ENCODE assay signal across 15 cellular contexts in the genomic region with DNA sequence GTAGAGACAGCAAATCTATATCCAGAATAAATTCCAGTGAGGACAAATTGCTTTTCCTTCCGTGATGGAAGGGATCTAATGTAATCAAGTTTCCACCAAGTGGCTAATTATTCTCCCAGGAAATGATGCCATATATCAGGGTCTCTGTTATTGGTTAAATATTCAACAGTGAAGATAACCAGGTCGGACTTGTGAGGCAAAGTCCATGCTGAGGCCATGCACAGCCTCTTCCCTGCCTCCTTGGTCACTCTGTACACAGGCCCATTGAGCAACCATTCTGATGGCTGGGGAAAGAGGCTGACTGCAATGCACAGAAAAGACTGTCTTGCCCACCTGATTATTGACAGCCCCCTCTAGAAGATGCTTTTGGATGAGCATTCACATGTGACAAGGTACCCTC.
DNase-seq lines count a peak whose midpoint lies in the region; ATAC-seq, FAIRE-seq and TF ChIP-seq lines count a peak whose summit lies in the region.
"Had no signal": no experiment of that assay in that cellular context is flagged by ENCODE, and none has a peak within 500 bp of the region (broad histone marks: within the 10 kb centered on the region; RNA-seq: fewer than 3 reads in every experiment).

No MANE protein-coding gene starts in this region.

- peak overlapping the region in 2 of 4 donors; percentile 25 to 28 for H3K27ac ChIP-seq in body of pancreas
- H3K27ac ChIP-seq in HepG2 (ENCODE audit: extremely low read length, insufficient read depth, low read length), result peak overlapping the region; percentile 53
- H3K27ac ChIP-seq in pancreas, result peak overlapping the region in 1 of 4 donors; percentile 15
- H3K27ac ChIP-seq in ascending aorta, result no peak overlapping the region
- H3K27ac ChIP-seq: BLaER1 had no signal

- no peak overlapping the region for H2AFZ ChIP-seq in HepG2 (ENCODE audit: low read length)

- peaks cover 22% of the 10 kb centered on the region for H3K4me1 Mint-ChIP-seq in Calu3 (ENCODE audit: low read depth, unreplicated experiment)

- no peak for TF ChIP-seq RAD21 in HepG2 (CRISPR knock-in tag; IDR thresholded peaks at IDR 0.05)

- CTCF ChIA-PET in Calu3 (lab: Charles Lee) (no interaction called here), HepG2 (lab: Yijun Ruan, JAX; ENCODE audit: low intra/inter-chr PET ratio, low total read pairs) (no interaction called here)

- FAIRE-seq in HepG2 (lab: Jason Lieb, UNC) (peak; percentile 78), pancreas (lab: Jason Lieb, UNC) (no peak)

- H3K79me2 ChIP-seq in HepG2 (ENCODE audit: insufficient read depth, low read length), result no peaks in the 10 kb centered on the region

- no peak overlapping the region for H3K4me3 Mint-ChIP-seq in Calu3 (ENCODE audit: low read depth, unreplicated experiment)
- H3K4me3 Mint-ChIP-seq: CD8-positive, alpha-beta memory T cell; H9 had no signal

- H3K27me3 ChIP-seq in body of pancreas (no peaks in the 10 kb centered on the region), HepG2 (ENCODE audit: control insufficient read depth in 1 of 2, insufficient read depth in 2 of 2, low read length in 2 of 2) (no peaks in the 10 kb centered on the region; a peak in 1 of 5 replicates), pancreas (no peaks in the 10 kb centered on the region), ascending aorta (no peaks in the 10 kb centered on the region)
- H3K27me3 ChIP-seq: BLaER1 had no signal

- TF ChIP-seq CTCF in Calu3 (IDR thresholded peaks at IDR 0.05; ENCODE audit: unreplicated experiment) (no peak), body of pancreas (IDR thresholded peaks at IDR 0.05) (no peak), HepG2 (CRISPR knock-in tag; IDR thresholded peaks at IDR 0.05) (no peak), pancreas (IDR thresholded peaks at IDR 0.05) (no peak), ascending aorta (IDR thresholded peaks at IDR 0.05) (no peak)

- no peaks in the 10 kb centered on the region for H3K27me3 Mint-ChIP-seq in Calu3 (ENCODE audit: unreplicated experiment)

- POLR2A ChIA-PET in HepG2 (lab: Yijun Ruan, JAX), result no interaction called here

- TF ChIP-seq EP300 in HepG2 (IDR thresholded peaks at IDR 0.05; ENCODE audit: low read depth in 2 of 2, low read length in 2 of 2) (peak in 1 of 2 experiments; percentile 71; a peak in 2 of 4 replicates), HepG2 (CRISPR knock-in tag; IDR thresholded peaks at IDR 0.05; ENCODE audit: borderline replicate concordance) (peak; percentile 56; the same call in 1 of the 2 replicates)

- no peaks in the 10 kb centered on the region for H3K9me3 Mint-ChIP-seq in Calu3 (ENCODE audit: low read depth, unreplicated experiment)
- H3K9me3 Mint-ChIP-seq: H9 had no signal

- no peak overlapping the region for H3K27ac Mint-ChIP-seq in Calu3 (ENCODE audit: unreplicated experiment)
- H3K27ac Mint-ChIP-seq: H9 had no signal

- no peaks in the 10 kb centered on the region for H3K4me1 ChIP-seq in body of pancreas
- H3K4me1 ChIP-seq in HepG2 (ENCODE audit: insufficient read depth, low read length), result peaks cover 46% of the 10 kb centered on the region
- no peaks in the 10 kb centered on the region for H3K4me1 ChIP-seq in pancreas
- H3K4me1 ChIP-seq in ascending aorta, result no peaks in the 10 kb centered on the region
- H3K4me1 ChIP-seq: BLaER1 had no signal

- no peak for TF ChIP-seq POLR2A in body of pancreas (IDR thresholded peaks at IDR 0.05)
- no peak for TF ChIP-seq POLR2A in HepG2 (IDR thresholded peaks at IDR 0.05; ENCODE audit: insufficient read depth in 1 of 2, low read depth in 2 of 2, low read length in 2 of 2)

- intact Hi-C loops in Calu3 (cut with micrococcal nuclease; ENCODE audit: unreplicated experiment) (no loop called here), body of pancreas (cut with DNase I) (no loop called here), HepG2 (cut with micrococcal nuclease; ENCODE audit: unreplicated experiment) (no loop called here), pancreas (cut with DNase I) (no loop called here), ascending aorta (cut with DNase I) (no loop called here), left ventricle myocardium superior (cut with micrococcal nuclease) (no loop called here)

- H3K9me3 ChIP-seq in body of pancreas (no peaks in the 10 kb centered on the region), HepG2 (ENCODE audit: low read length) (0 out of 2 replicates have a peak, but pooled peaks cover 6% of the 10 kb centered on the region), pancreas (no peaks in the 10 kb centered on the region), ascending aorta (no peaks in the 10 kb centered on the region)

- H3K4me2 ChIP-seq in HepG2 (ENCODE audit: low read depth, low read length), result peak overlapping the region; percentile 51
- H3K4me2 ChIP-seq: BLaER1 had no signal

- H3K4me3 ChIP-seq in body of pancreas (no peak overlapping the region), HepG2 (replicated peaks in 1 of 3; ENCODE audit: insufficient read depth in 1 of 3, low read depth in 2 of 3, low read length in 3 of 3) (no peak overlapping the region), pancreas (no peak overlapping the region), ascending aorta (no peak overlapping the region)
- H3K4me3 ChIP-seq: BLaER1 had no signal

- BruUV-seq in Calu3 (replicated peaks; lab: Mats Ljungman, UMichigan), result no TSS peak
- BruUV-seq in HepG2 (replicated peaks; lab: Mats Ljungman, UMichigan), result no TSS peak

- no peaks in the 10 kb centered on the region for H3K36me3 ChIP-seq in body of pancreas (replicated peaks in 1 of 2; ENCODE audit: insufficient read depth in 1 of 2, low read depth in 2 of 2)
- no peaks in the 10 kb centered on the region for H3K36me3 ChIP-seq in HepG2 (replicated peaks in 1 of 2; ENCODE audit: control insufficient read depth in 1 of 2, insufficient read depth in 2 of 2, low read length in 2 of 2)
- no peaks in the 10 kb centered on the region for H3K36me3 ChIP-seq in pancreas
- H3K36me3 ChIP-seq in ascending aorta, result no peaks in the 10 kb centered on the region
- H3K36me3 ChIP-seq: BLaER1 had no signal

- in situ Hi-C loops in HepG2 (cut with HindIII; ENCODE audit: extremely low pct_ligation_motif_present, low pct_unique_long_range_greater_than_20kb), result no loop called here

- H3K36me3 Mint-ChIP-seq in Calu3 (ENCODE audit: insufficient read depth, unreplicated experiment), result peaks cover 6% of the 10 kb centered on the region
- H3K36me3 Mint-ChIP-seq: CD8-positive, alpha-beta memory T cell had no signal

- ATAC-seq in body of pancreas (peak; percentile 53), HepG2 (peak; percentile 85), pancreas (peak; percentile 48 to 72 (median 60)), left ventricle myocardium superior (no peak), HG03439 (IDR thresholded peaks at IDR 0.05; ENCODE audit: unreplicated experiment) (no peak), GM18868 (IDR thresholded peaks at IDR 0.05; ENCODE audit: unreplicated experiment) (no peak)

- no peaks in the 10 kb centered on the region for H4K20me1 ChIP-seq in HepG2 (ENCODE audit: insufficient read depth, low read length)
- H4K20me1 ChIP-seq: BLaER1 had no signal

- DNase-seq in Calu3 (peak; percentile 25), body of pancreas (peak in 1 of 4 donors; percentile 13), HepG2 (ENCODE audit: low spot score) (peak; percentile 54), pancreas (no peak), ascending aorta (ENCODE audit: low spot score in 2 of 2) (no peak), left ventricle myocardium superior (no peak)
- DNase-seq: 8988T; AML-193; CD8-positive, alpha-beta memory T cell; DMS 273 treated with DMSO at 0.1 percent for 48 hours; GOT3; H9 had no signal

- 32 to 38% methylated on average over 2 of the region's 2 CpGs for WGBS in body of pancreas, 2 donors
- 8% methylated on average over 2 of the region's 2 CpGs for WGBS in HepG2 (ENCODE audit: low lambda C conversion rate)
- WGBS in pancreas, 2 donors, result 26 to 33% methylated on average over 2 of the region's 2 CpGs

- H3K9ac ChIP-seq in HepG2 (ENCODE audit: insufficient read depth, low read depth, low read length), result no peak overlapping the region
- H3K9ac ChIP-seq: BLaER1 had no signal

TF ChIP-seq in HepG2, 621 proteins besides CTCF, POLR2A, EP300 and RAD21 (continues in another document):
- TF ChIP-seq, protein P1, sequence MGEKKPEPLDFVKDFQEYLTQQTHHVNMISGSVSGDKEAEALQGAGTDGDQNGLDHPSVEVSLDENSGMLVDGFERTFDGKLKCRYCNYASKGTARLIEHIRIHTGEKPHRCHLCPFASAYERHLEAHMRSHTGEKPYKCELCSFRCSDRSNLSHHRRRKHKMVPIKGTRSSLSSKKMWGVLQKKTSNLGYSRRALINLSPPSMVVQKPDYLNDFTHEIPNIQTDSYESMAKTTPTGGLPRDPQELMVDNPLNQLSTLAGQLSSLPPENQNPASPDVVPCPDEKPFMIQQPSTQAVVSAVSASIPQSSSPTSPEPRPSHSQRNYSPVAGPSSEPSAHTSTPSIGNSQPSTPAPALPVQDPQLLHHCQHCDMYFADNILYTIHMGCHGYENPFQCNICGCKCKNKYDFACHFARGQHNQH (CRISPR knock-in tag; IDR thresholded peaks at IDR 0.05), result no peak

Comparison
In these comparisons a context has a peak if more than half of its experiments do, and no peak if none do; other contexts are left out.
1. DNase-seq: peak in Calu3 (single experiment) and HepG2 (single experiment); none in pancreas (0 of 6), ascending aorta (0 of 2) and left ventricle myocardium superior (single experiment).
2. ATAC-seq: peak in body of pancreas (single experiment), HepG2 (single experiment) and pancreas (4 of 4); none in left ventricle myocardium superior (single experiment), HG03439 (single experiment) and GM18868 (single experiment).